In the genomic region with DNA sequence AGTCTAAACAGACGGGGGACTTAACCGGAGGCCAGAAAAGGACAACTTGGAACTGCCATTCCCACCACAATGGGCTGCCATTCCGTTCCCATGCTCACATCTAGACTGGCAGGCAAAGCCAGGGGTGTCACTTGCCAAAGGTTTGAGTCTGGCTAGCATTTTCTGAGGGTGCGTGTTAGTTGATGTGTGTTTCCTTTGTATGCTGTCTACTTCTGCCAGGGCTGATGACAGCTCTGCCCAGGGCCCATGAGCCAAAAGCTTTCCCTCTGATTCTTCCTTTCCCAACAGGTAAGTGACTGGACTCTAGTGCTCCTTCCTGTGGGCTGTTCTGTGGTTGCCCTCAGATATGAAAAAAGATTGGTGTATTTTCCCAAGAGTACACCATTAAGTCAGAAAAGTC, we compare ENCODE assay signal across 12 cellular contexts.
A peak's percentile ranks its signal among the peaks of the same experiment; 100 is the strongest.
DNase-seq lines count a peak whose midpoint lies in the region; ATAC-seq, FAIRE-seq and TF ChIP-seq lines count a peak whose summit lies in the region.
"Had no signal": no experiment of that assay in that cellular context is flagged by ENCODE, and none has a peak within 500 bp of the region (broad histone marks: within the 10 kb centered on the region; RNA-seq: fewer than 3 reads in every experiment).

No MANE protein-coding gene starts in this region.

- no peak for ATAC-seq in HG03571 (IDR thresholded peaks at IDR 0.05; ENCODE audit: unreplicated experiment)
- no peak for ATAC-seq in GM19328 (IDR thresholded peaks at IDR 0.05; ENCODE audit: unreplicated experiment)
- ATAC-seq: stimulated activated memory B cell treated with anti-CD40 and anti-IgM and Interleukin-4, amounts not matched to agents 10 μg/mL and 1 μg/mL and 100 μg/mL, for 72 hours had no signal

- H4K20me1 ChIP-seq in mammary epithelial cell (ENCODE audit: insufficient read depth, low read length) (no peaks in the 10 kb centered on the region), keratinocyte (ENCODE audit: control insufficient read depth, extremely low read depth, insufficient read depth, low read length) (no peaks in the 10 kb centered on the region), smooth muscle cell (ENCODE audit: low read depth) (peaks cover 31% of the 10 kb centered on the region)

- H3K36me3 ChIP-seq in HUES48 (ENCODE audit: control insufficient read depth, insufficient read depth, low read length) (no peaks in the 10 kb centered on the region), mammary epithelial cell (ENCODE audit: insufficient read depth, low read length) (no peaks in the 10 kb centered on the region), keratinocyte (ENCODE audit: control insufficient read depth in 2 of 2, extremely low read depth in 1 of 2, insufficient read depth in 2 of 2, low read length in 2 of 2) (no peaks in the 10 kb centered on the region), smooth muscle cell (ENCODE audit: low read depth) (no peaks in the 10 kb centered on the region)

- H3K9ac ChIP-seq in HUES48 (ENCODE audit: low read depth, low read length) (no peak overlapping the region), mammary epithelial cell (ENCODE audit: insufficient read depth, low read length) (no peak overlapping the region), keratinocyte (ENCODE audit: control insufficient read depth, extremely low read depth, insufficient read depth, low read length) (no peak overlapping the region), smooth muscle cell (ENCODE audit: low read depth) (no peak overlapping the region)

- CTCF ChIA-PET in mammary epithelial cell (lab: Charles Lee; ENCODE audit: low non-redundant PET) = no interaction called here

- no peaks in the 10 kb centered on the region for H3K9me1 ChIP-seq in keratinocyte (ENCODE audit: control insufficient read depth, extremely low read depth, insufficient read depth, low read length)

- no TSS peak for BruUV-seq in mammary epithelial cell (replicated peaks; lab: Mats Ljungman, UMichigan)

- H3K9me3 ChIP-seq in HUES48 (ENCODE audit: control insufficient read depth, insufficient read depth, low read length) (no peaks in the 10 kb centered on the region), mammary epithelial cell (replicated peaks; ENCODE audit: insufficient read depth, low read length) (no peaks in the 10 kb centered on the region), keratinocyte (ENCODE audit: control insufficient read depth, low read depth, low read length) (no peaks in the 10 kb centered on the region), smooth muscle cell (replicated peaks; ENCODE audit: low read depth) (no peaks in the 10 kb centered on the region)

- TF ChIP-seq CTCF in mammary epithelial cell (conservative IDR thresholded peaks at IDR 0.05 in 1 of 2, IDR thresholded peaks at IDR 0.05 in 1 of 2; ENCODE audit: extremely low read depth in 1 of 2, insufficient read depth in 1 of 2, low read depth in 1 of 2, low read length in 2 of 2) = peak; percentile 7 to 10
- no peak for TF ChIP-seq CTCF in keratinocyte (optimal IDR thresholded peaks at IDR 0.05 in 1 of 3, IDR thresholded peaks at IDR 0.05 in 1 of 3, conservative IDR thresholded peaks at IDR 0.05 in 1 of 3; ENCODE audit: extremely low read depth in 1 of 3, insufficient read depth in 2 of 3, low read length in 3 of 3)
- TF ChIP-seq CTCF in smooth muscle cell (IDR thresholded peaks at IDR 0.05; ENCODE audit: borderline replicate concordance, insufficient read depth, poor library complexity, severe bottlenecking) = no peak

- 83% methylated on average over 2 of the region's 4 CpGs for WGBS in mammary epithelial cell (ENCODE audit: low coverage, missing lambda C conversion rate)
- 75% methylated on average over 4 of the region's 4 CpGs for WGBS in smooth muscle cell (ENCODE audit: low lambda C conversion rate)

- dilution Hi-C loops in mammary epithelial cell (cut with HindIII; ENCODE audit: low sequenced_read_pairs) = no loop called here
- dilution Hi-C loops in keratinocyte (cut with MboI; ENCODE audit: extremely low pct_ligation_motif_present, low sequenced_read_pairs) = no loop called here

- peaks cover 13% of the 10 kb centered on the region for H3F3A ChIP-seq in smooth muscle cell (ENCODE audit: low read depth)

- in situ Hi-C loops in mammary epithelial cell (cut with MboI; ENCODE audit: low sequenced_read_pairs in 2 of 2) = no loop called here

- intact Hi-C loops in mammary epithelial cell (cut with micrococcal nuclease) = no loop called here

- H3K27ac ChIP-seq in HUES48 (ENCODE audit: low read depth, low read length) (peak overlapping the region; percentile 17), mammary epithelial cell (ENCODE audit: insufficient read depth, low read depth, low read length) (no peak overlapping the region), keratinocyte (ENCODE audit: control insufficient read depth, insufficient read depth, low read length) (no peak overlapping the region), smooth muscle cell (ENCODE audit: low read depth) (peak overlapping the region; percentile 70)

- H3K27me3 ChIP-seq in HUES48 (ENCODE audit: control insufficient read depth, insufficient read depth, low read length) (no peaks in the 10 kb centered on the region), mammary epithelial cell (ENCODE audit: insufficient read depth, low read length) (no peaks in the 10 kb centered on the region), keratinocyte (ENCODE audit: control insufficient read depth, extremely low read depth, insufficient read depth, low read length) (no peaks in the 10 kb centered on the region), smooth muscle cell (ENCODE audit: low read depth) (no peaks in the 10 kb centered on the region)

- H3K4me3 ChIP-seq in HUES48 (ENCODE audit: low read depth, low read length) = no peak overlapping the region
- no peak overlapping the region for H3K4me3 ChIP-seq in mammary epithelial cell (replicated peaks in 1 of 3; ENCODE audit: insufficient read depth in 1 of 3, low read depth in 2 of 3, low read length in 3 of 3)
- no peak overlapping the region for H3K4me3 ChIP-seq in keratinocyte (ENCODE audit: control insufficient read depth in 2 of 3, extremely low read depth in 1 of 3, insufficient read depth in 2 of 3, low read depth in 1 of 3, low read length in 3 of 3)
- H3K4me3 ChIP-seq in smooth muscle cell = no peak overlapping the region

- FAIRE-seq in keratinocyte (lab: Jason Lieb, UNC) (peak; percentile 32), RCC 7860 (lab: Jason Lieb, UNC) (no peak)

- peaks cover 17% of the 10 kb centered on the region for H3K79me2 ChIP-seq in mammary epithelial cell (ENCODE audit: insufficient read depth, low read length)
- no peaks in the 10 kb centered on the region for H3K79me2 ChIP-seq in keratinocyte (ENCODE audit: control insufficient read depth, insufficient read depth, low read length)
- H3K79me2 ChIP-seq in smooth muscle cell (ENCODE audit: low read depth) = peaks cover 68% of the 10 kb centered on the region

- H3K4me1 ChIP-seq in HUES48 (ENCODE audit: control insufficient read depth, insufficient read depth, low read length) = peaks cover 45% of the 10 kb centered on the region
- H3K4me1 ChIP-seq in mammary epithelial cell (ENCODE audit: insufficient read depth, low read length) = peaks cover 10% of the 10 kb centered on the region
- H3K4me1 ChIP-seq in keratinocyte (ENCODE audit: control insufficient read depth, extremely low read depth, insufficient read depth, low read length) = no peaks in the 10 kb centered on the region
- H3K4me1 ChIP-seq in smooth muscle cell (ENCODE audit: low read depth) = peaks cover 51% of the 10 kb centered on the region

- no peak overlapping the region for H2AFZ ChIP-seq in mammary epithelial cell (ENCODE audit: low read depth, low read length)
- H2AFZ ChIP-seq in keratinocyte (ENCODE audit: control insufficient read depth, low read length) = no peak overlapping the region
- H2AFZ ChIP-seq in smooth muscle cell (ENCODE audit: low read depth) = no peak overlapping the region

- no peak overlapping the region for H3K4me2 ChIP-seq in mammary epithelial cell (ENCODE audit: insufficient read depth, low read depth, low read length)
- H3K4me2 ChIP-seq in keratinocyte (ENCODE audit: control insufficient read depth, extremely low read depth, insufficient read depth, low read depth, low read length) = no peak overlapping the region
- H3K4me2 ChIP-seq in smooth muscle cell = peak overlapping the region; percentile 77

- peak; percentile 31 for DNase-seq in mammary epithelial cell
- no peak for DNase-seq in keratinocyte (ENCODE audit: low read depth, low spot score)
- no peak for DNase-seq in smooth muscle cell (lab: John Stamatoyannopoulos, UW; ENCODE audit: unreplicated experiment)
- DNase-seq in mesenteric fat pad (ENCODE audit: low spot score) = no peak
- no peak for DNase-seq in RCC 7860 (ENCODE audit: low spot score)
- DNase-seq: activated CD4-positive, alpha-beta T cell treated with anti-CD3 and anti-CD28 coated beads for 1 hour; activated T-cell treated with anti-CD3 and anti-CD28 coated beads for 4 hours; stimulated activated CD4-positive, alpha-beta T cell treated with anti-CD3 and anti-CD28 coated beads, Interleukin-2, amount 100 ng/mL, for 48 hours had no signal

Comparison
In these comparisons a context has a peak if more than half of its experiments do, and no peak if none do; other contexts are left out.
1. H3K27ac ChIP-seq: peak in HUES48 (single experiment) and smooth muscle cell (single experiment); none in mammary epithelial cell (single experiment) and keratinocyte (single experiment).
2. CTCF ChIP-seq: peak in mammary epithelial cell (2 of 2); none in keratinocyte (0 of 3) and smooth muscle cell (single experiment).